ENCODE assay signal across 1 cellular context in the genomic region with DNA sequence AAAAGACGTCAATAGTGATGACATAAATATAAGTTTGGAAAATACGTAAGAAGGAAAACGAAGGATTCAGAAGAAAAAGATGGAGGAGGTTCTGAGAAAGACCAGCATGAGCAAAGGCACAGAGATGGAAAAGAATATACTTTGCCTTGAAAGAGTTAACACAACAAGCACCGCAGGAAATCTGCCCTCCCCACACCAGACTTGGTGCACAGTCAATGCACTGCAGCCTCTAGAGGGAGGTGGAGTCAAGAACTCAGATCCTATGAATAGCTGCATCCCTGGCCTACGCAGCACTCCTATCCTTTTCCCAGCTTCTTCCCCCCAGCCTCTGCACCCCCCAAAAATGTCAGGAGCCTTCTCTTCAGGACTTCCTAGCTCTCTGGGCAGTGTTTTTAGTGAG.
TF ChIP-seq lines count a peak whose summit lies in the region.

No MANE protein-coding gene starts in this region.

TF ChIP-seq in GM23338, 12 proteins besides CTCF, POLR2A, EP300 and RAD21 (continued from another document):
- TF ChIP-seq, protein P1, sequence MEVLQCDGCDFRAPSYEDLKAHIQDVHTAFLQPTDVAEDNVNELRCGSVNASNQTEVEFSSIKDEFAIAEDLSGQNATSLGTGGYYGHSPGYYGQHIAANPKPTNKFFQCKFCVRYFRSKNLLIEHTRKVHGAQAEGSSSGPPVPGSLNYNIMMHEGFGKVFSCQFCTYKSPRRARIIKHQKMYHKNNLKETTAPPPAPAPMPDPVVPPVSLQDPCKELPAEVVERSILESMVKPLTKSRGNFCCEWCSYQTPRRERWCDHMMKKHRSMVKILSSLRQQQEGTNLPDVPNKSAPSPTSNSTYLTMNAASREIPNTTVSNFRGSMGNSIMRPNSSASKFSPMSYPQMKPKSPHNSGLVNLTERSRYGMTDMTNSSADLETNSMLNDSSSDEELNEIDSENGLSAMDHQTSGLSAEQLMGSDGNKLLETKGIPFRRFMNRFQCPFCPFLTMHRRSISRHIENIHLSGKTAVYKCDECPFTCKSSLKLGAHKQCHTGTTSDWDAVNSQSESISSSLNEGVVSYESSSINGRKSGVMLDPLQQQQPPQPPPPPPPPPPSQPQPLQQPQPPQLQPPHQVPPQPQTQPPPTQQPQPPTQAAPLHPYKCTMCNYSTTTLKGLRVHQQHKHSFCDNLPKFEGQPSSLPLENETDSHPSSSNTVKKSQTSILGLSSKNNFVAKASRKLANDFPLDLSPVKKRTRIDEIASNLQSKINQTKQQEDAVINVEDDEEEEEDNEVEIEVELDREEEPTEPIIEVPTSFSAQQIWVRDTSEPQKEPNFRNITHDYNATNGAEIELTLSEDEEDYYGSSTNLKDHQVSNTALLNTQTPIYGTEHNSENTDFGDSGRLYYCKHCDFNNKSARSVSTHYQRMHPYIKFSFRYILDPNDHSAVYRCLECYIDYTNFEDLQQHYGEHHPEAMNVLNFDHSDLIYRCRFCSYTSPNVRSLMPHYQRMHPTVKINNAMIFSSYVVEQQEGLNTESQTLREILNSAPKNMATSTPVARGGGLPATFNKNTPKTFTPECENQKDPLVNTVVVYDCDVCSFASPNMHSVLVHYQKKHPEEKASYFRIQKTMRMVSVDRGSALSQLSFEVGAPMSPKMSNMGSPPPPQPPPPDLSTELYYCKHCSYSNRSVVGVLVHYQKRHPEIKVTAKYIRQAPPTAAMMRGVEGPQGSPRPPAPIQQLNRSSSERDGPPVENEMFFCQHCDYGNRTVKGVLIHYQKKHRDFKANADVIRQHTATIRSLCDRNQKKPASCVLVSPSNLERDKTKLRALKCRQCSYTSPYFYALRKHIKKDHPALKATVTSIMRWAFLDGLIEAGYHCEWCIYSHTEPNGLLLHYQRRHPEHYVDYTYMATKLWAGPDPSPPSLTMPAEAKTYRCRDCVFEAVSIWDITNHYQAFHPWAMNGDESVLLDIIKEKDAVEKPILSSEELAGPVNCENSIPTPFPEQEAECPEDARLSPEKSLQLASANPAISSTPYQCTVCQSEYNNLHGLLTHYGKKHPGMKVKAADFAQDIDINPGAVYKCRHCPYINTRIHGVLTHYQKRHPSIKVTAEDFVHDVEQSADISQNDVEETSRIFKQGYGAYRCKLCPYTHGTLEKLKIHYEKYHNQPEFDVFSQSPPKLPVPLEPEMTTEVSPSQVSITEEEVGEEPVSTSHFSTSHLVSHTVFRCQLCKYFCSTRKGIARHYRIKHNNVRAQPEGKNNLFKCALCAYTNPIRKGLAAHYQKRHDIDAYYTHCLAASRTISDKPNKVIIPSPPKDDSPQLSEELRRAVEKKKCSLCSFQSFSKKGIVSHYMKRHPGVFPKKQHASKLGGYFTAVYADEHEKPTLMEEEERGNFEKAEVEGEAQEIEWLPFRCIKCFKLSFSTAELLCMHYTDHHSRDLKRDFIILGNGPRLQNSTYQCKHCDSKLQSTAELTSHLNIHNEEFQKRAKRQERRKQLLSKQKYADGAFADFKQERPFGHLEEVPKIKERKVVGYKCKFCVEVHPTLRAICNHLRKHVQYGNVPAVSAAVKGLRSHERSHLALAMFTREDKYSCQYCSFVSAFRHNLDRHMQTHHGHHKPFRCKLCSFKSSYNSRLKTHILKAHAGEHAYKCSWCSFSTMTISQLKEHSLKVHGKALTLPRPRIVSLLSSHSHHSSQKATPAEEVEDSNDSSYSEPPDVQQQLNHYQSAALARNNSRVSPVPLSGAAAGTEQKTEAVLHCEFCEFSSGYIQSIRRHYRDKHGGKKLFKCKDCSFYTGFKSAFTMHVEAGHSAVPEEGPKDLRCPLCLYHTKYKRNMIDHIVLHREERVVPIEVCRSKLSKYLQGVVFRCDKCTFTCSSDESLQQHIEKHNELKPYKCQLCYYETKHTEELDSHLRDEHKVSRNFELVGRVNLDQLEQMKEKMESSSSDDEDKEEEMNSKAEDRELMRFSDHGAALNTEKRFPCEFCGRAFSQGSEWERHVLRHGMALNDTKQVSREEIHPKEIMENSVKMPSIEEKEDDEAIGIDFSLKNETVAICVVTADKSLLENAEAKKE (CRISPR knock-in tag; IDR thresholded peaks at IDR 0.05), result no peak
- no peak for TF ChIP-seq EZH2 (IDR thresholded peaks at IDR 0.05; ENCODE audit: low read depth, unreplicated experiment)
- TF ChIP-seq POLR2AphosphoS5 (IDR thresholded peaks at IDR 0.05; ENCODE audit: low read depth), result no peak
- no peak for TF ChIP-seq JUNB (IDR thresholded peaks at IDR 0.05; ENCODE audit: unreplicated experiment)
- TF ChIP-seq, protein P2, sequence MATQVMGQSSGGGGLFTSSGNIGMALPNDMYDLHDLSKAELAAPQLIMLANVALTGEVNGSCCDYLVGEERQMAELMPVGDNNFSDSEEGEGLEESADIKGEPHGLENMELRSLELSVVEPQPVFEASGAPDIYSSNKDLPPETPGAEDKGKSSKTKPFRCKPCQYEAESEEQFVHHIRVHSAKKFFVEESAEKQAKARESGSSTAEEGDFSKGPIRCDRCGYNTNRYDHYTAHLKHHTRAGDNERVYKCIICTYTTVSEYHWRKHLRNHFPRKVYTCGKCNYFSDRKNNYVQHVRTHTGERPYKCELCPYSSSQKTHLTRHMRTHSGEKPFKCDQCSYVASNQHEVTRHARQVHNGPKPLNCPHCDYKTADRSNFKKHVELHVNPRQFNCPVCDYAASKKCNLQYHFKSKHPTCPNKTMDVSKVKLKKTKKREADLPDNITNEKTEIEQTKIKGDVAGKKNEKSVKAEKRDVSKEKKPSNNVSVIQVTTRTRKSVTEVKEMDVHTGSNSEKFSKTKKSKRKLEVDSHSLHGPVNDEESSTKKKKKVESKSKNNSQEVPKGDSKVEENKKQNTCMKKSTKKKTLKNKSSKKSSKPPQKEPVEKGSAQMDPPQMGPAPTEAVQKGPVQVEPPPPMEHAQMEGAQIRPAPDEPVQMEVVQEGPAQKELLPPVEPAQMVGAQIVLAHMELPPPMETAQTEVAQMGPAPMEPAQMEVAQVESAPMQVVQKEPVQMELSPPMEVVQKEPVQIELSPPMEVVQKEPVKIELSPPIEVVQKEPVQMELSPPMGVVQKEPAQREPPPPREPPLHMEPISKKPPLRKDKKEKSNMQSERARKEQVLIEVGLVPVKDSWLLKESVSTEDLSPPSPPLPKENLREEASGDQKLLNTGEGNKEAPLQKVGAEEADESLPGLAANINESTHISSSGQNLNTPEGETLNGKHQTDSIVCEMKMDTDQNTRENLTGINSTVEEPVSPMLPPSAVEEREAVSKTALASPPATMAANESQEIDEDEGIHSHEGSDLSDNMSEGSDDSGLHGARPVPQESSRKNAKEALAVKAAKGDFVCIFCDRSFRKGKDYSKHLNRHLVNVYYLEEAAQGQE (IDR thresholded peaks at IDR 0.05; ENCODE audit: unreplicated experiment), result no peak
- TF ChIP-seq CREB1 (CRISPR knock-in tag; IDR thresholded peaks at IDR 0.05; ENCODE audit: low read depth), result no peak
